ENCODE assay signal across 13 cellular contexts in the genomic region with DNA sequence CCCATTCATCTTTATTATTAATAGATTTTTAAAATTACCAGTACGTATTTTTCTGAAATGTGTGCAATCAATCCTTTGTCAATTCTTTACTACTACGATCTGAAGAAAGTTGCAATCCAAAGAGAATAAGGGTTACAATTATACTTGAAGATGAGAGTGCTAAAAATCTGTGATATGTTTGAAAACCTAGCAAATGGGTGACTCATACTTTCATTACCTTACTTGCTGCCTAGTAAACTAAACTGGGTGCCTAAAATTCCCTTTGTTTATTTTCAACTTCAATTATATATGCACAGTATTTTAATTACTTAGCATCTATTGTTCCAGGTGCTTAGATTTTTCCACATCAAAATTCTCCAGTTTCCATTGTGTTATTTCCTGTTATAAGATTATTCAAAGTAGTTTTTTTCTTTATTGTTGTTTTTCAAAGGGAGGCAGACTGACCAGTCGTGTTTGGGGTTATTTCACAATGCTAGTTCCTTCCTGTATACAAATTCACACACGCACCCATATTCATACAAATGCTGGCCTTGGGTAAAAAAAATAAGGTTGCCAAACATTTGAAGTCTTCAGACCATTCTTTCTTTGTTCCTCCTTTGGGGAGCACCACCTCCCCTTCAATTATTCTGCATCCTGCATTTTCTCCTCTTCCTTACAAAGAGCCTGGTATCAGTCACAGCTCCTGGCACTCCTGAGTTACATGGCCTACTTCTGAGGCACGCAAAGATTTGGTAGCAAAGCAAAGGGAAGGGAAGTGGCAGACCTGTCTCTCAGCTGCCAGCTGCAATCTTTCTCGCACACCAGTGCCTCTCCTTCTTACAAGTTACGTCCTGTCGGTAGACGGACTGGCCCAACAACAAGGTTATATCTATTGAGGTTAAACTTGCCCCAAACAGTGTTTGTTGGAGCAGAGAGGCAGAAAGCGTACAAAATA. TPM values are rescaled to one million over a fixed set of nuclear protein-coding genes. Genes with fewer than 3 reads are reported as not detected.
DNase-seq lines count a peak whose midpoint lies in the region; ATAC-seq and TF ChIP-seq lines count a peak whose summit lies in the region.
"Had no signal": no experiment of that assay in that cellular context is flagged by ENCODE, and none has a peak within 500 bp of the region (broad histone marks: within the 10 kb centered on the region; RNA-seq: fewer than 3 reads in every experiment).

No MANE protein-coding gene starts in this region.

- H3K56ac ChIP-seq in mesendoderm (ENCODE audit: low read length) = peak overlapping the region; percentile 22

- H3K4ac ChIP-seq in mesendoderm (ENCODE audit: low read depth, low read length) = no peak overlapping the region

- no peaks in the 10 kb centered on the region for H3K27me3 ChIP-seq in body of pancreas
- no peaks in the 10 kb centered on the region for H3K27me3 ChIP-seq in mesendoderm (ENCODE audit: insufficient read depth, low read length, poor library complexity)
- H3K27me3 ChIP-seq: sigmoid colon had no signal

- WGBS in body of pancreas, 2 donors = 37 to 42% methylated on average over 10 of the region's 10 CpGs
- 100% methylated on average over 1 of the region's 10 CpGs for WGBS in mesendoderm (ENCODE audit: extremely low coverage, insufficient coverage, low lambda C conversion rate)

- no peak overlapping the region for H3K18ac ChIP-seq in mesendoderm (ENCODE audit: low read length)

- no peak overlapping the region for H3K4me2 ChIP-seq in mesendoderm (ENCODE audit: low read length)

- no peak overlapping the region for H3K27ac Mint-ChIP-seq in activated T-cell treated with anti-CD3 and anti-CD28 coated beads, Interleukin-2, amount 50 U/mL, for 72 hours
- H3K27ac Mint-ChIP-seq: activated naive CD8-positive, alpha-beta T cell treated with anti-CD3 and anti-CD28 coated beads, Interleukin-2, amount 50 U/mL, for 24 hours; CD8-positive, alpha-beta T cell had no signal

- TF ChIP-seq POLR2A in body of pancreas (IDR thresholded peaks at IDR 0.05) = peak in 2 of 3 donors; percentile 35 to 58

- no peaks in the 10 kb centered on the region for H3K4me1 Mint-ChIP-seq in activated T-cell treated with anti-CD3 and anti-CD28 coated beads, Interleukin-2, amount 50 U/mL, for 72 hours (ENCODE audit: low read depth)
- H3K4me1 Mint-ChIP-seq: activated naive CD8-positive, alpha-beta T cell treated with anti-CD3 and anti-CD28 coated beads, Interleukin-2, amount 50 U/mL, for 24 hours had no signal

- no peaks in the 10 kb centered on the region for H3K79me2 ChIP-seq in mesendoderm (ENCODE audit: control insufficient read depth, insufficient read depth, low read length)

- H3K4me1 ChIP-seq in body of pancreas (peaks cover 32% of the 10 kb centered on the region), mesendoderm (ENCODE audit: control insufficient read depth, low read depth, low read length) (no peaks in the 10 kb centered on the region)
- H3K4me1 ChIP-seq: sigmoid colon had no signal

- peak; percentile 64 for DNase-seq in DMS53 (lab: John Stamatoyannopoulos, UW)
- DNase-seq in body of pancreas = peak; percentile 24 to 51 (median 36)
- DNase-seq in mesendoderm = peak; percentile 3
- DNase-seq in activated T-cell treated with anti-CD3 and anti-CD28 coated beads, Interleukin-2, amount 50 U/mL, for 72 hours = no peak
- no peak for DNase-seq in NCI-H146 (lab: John Stamatoyannopoulos, UW)
- no peak for DNase-seq in stimulated activated CD8-positive, alpha-beta memory T cell treated with anti-CD3 and anti-CD28 coated beads, Interleukin-4, amount 100 ng/mL, for 48 hours
- no peak for DNase-seq in NCI-H2196 (lab: John Stamatoyannopoulos, UW; ENCODE audit: unreplicated experiment)
- DNase-seq: activated naive CD8-positive, alpha-beta T cell treated with anti-CD3 and anti-CD28 coated beads, Interleukin-2, amount 50 U/mL, for 24 hours; CD8-positive, alpha-beta T cell; hippocampal formation; NCI-H774; sigmoid colon had no signal

- H3K79me1 ChIP-seq in mesendoderm (ENCODE audit: low read length) = no peaks in the 10 kb centered on the region

- no peaks in the 10 kb centered on the region for H3K36me3 ChIP-seq in body of pancreas (replicated peaks in 1 of 2; ENCODE audit: insufficient read depth in 1 of 2, low read depth in 2 of 2)
- H3K36me3 ChIP-seq in mesendoderm (ENCODE audit: control insufficient read depth, insufficient read depth, low read length) = no peaks in the 10 kb centered on the region
- H3K36me3 ChIP-seq: sigmoid colon had no signal

- intact Hi-C loops in body of pancreas (cut with DNase I) = no loop called here

- no peak overlapping the region for H4K5ac ChIP-seq in mesendoderm (ENCODE audit: low read length)

- peak overlapping the region; percentile 67 to 92 (median 86) for H3K27ac ChIP-seq in body of pancreas
- H3K27ac ChIP-seq in mesendoderm (ENCODE audit: low read depth, low read length) = no peak overlapping the region
- H3K27ac ChIP-seq: sigmoid colon had no signal

- no peak overlapping the region for H3K9ac ChIP-seq in mesendoderm (ENCODE audit: low read length)

- H2BK5ac ChIP-seq in mesendoderm (ENCODE audit: low read length) = no peak overlapping the region

- no peak overlapping the region for H3K4me3 ChIP-seq in body of pancreas
- no peak overlapping the region for H3K4me3 ChIP-seq in mesendoderm (ENCODE audit: low read length)
- H3K4me3 ChIP-seq: sigmoid colon had no signal

- no peak overlapping the region for H4K8ac ChIP-seq in mesendoderm (ENCODE audit: low read depth, low read length)

- TF ChIP-seq CTCF in body of pancreas (IDR thresholded peaks at IDR 0.05) = no peak

- ATAC-seq in HG03432 (IDR thresholded peaks at IDR 0.05; ENCODE audit: unreplicated experiment) (peak; percentile 38), body of pancreas (no peak)
- no peak for ATAC-seq in activated T-cell treated with anti-CD3 and anti-CD28 coated beads, Interleukin-2, amount 50 U/mL, for 72 hours (replicated peaks in 1 of 2)
- ATAC-seq: activated naive CD8-positive, alpha-beta T cell treated with anti-CD3 and anti-CD28 coated beads, Interleukin-2, amount 50 U/mL, for 24 hours; CD8-positive, alpha-beta T cell had no signal

- no peak overlapping the region for H2BK15ac ChIP-seq in mesendoderm (replicated peaks; ENCODE audit: low read depth)

- H3K9me3 Mint-ChIP-seq in activated T-cell treated with anti-CD3 and anti-CD28 coated beads, Interleukin-2, amount 50 U/mL, for 72 hours = no peaks in the 10 kb centered on the region
- H3K9me3 Mint-ChIP-seq: activated naive CD8-positive, alpha-beta T cell treated with anti-CD3 and anti-CD28 coated beads, Interleukin-2, amount 50 U/mL, for 24 hours; CD8-positive, alpha-beta T cell had no signal

- no peak overlapping the region for H2AK5ac ChIP-seq in mesendoderm (ENCODE audit: low read length)

- H2BK120ac ChIP-seq in mesendoderm (ENCODE audit: low read depth, low read length) = no peak overlapping the region

- H3K4me3 Mint-ChIP-seq in activated T-cell treated with anti-CD3 and anti-CD28 coated beads, Interleukin-2, amount 50 U/mL, for 72 hours = no peak overlapping the region
- H3K4me3 Mint-ChIP-seq: activated naive CD8-positive, alpha-beta T cell treated with anti-CD3 and anti-CD28 coated beads, Interleukin-2, amount 50 U/mL, for 24 hours; CD8-positive, alpha-beta T cell had no signal

- H3K27me3 Mint-ChIP-seq in activated T-cell treated with anti-CD3 and anti-CD28 coated beads, Interleukin-2, amount 50 U/mL, for 72 hours (ENCODE audit: low read depth) = peaks cover 17% of the 10 kb centered on the region

- H3K36me3 Mint-ChIP-seq in activated T-cell treated with anti-CD3 and anti-CD28 coated beads, Interleukin-2, amount 50 U/mL, for 72 hours (ENCODE audit: insufficient read depth in 2 of 2) = no peaks in the 10 kb centered on the region
- H3K36me3 Mint-ChIP-seq: CD8-positive, alpha-beta T cell had no signal

- no peak overlapping the region for H3K23ac ChIP-seq in mesendoderm (ENCODE audit: low read length)

- H3K9me3 ChIP-seq in body of pancreas = no peaks in the 10 kb centered on the region
- H3K9me3 ChIP-seq: sigmoid colon had no signal

RNA-seq across cellular contexts. Expression of a gene that starts 16.2 kb away (rescaled TPM):
- 10 to 100 TPM; 19.4 to 29.3 TPM for total RNA-seq in body of pancreas
- 16.8 TPM for polyA plus RNA-seq in mesendoderm (2013, experiment 1 of 2)
- 17.0 TPM for polyA plus RNA-seq in mesendoderm (2013, experiment 2 of 2)
- 10 to 100 TPM; 11.4 to 12.6 TPM for total RNA-seq in activated T-cell treated with anti-CD3 and anti-CD28 coated beads, Interleukin-2, amount 50 U/mL, for 72 hours

Comparison
In these comparisons a context has a peak if more than half of its experiments do, and no peak if none do; other contexts are left out.
1. DNase-seq: peak in DMS53 (single experiment), body of pancreas (4 of 4) and mesendoderm (single experiment); none in activated T-cell treated with anti-CD3 and anti-CD28 coated beads, Interleukin-2, amount 50 U/mL, for 72 hours (0 of 2), NCI-H146 (single experiment), stimulated activated CD8-positive, alpha-beta memory T cell treated with anti-CD3 and anti-CD28 coated beads, Interleukin-4, amount 100 ng/mL, for 48 hours (single experiment) and NCI-H2196 (single experiment).